ENCODE assay signal across 8 cellular contexts in genomic region chr2:180006236-180006635, GRCh38. TPM values are rescaled to one million over a fixed set of nuclear protein-coding genes. Genes with fewer than 3 reads are reported as not detected.
DNase-seq lines count a peak whose midpoint lies in the region; ATAC-seq and TF ChIP-seq lines count a peak whose summit lies in the region.

No MANE protein-coding gene starts in this region.

- intact Hi-C loops in esophagus squamous epithelium (cut with DNase I) (no loop called here), psoas muscle (cut with DNase I) (no loop called here)

- TF ChIP-seq POLR2A in esophagus squamous epithelium (IDR thresholded peaks at IDR 0.05), result no peak

- H3K9me2 ChIP-seq in GM23248 (ENCODE audit: insufficient read depth), result no peaks in the 10 kb centered on the region

- in situ Hi-C loops in GM23248 (cut with MboI), result no loop called here

- ATAC-seq in RWPE2 (ENCODE audit: low read depth) (no peak), psoas muscle (no peak), HG03025 (IDR thresholded peaks at IDR 0.05; ENCODE audit: low FRiP score, unreplicated experiment) (no peak)

- H3K4me1 ChIP-seq in GM23248 (ENCODE audit: insufficient read depth) (peaks cover 11% of the 10 kb centered on the region), RWPE2 (ENCODE audit: insufficient read depth, poor library complexity, severe bottlenecking) (peaks cover 11% of the 10 kb centered on the region), esophagus squamous epithelium (peaks cover 11 to 46% (median 13%) of the 10 kb centered on the region in 3 donors), psoas muscle (peaks cover 20% of the 10 kb centered on the region)

- no peaks in the 10 kb centered on the region for H3K9me3 ChIP-seq in GM23248 (ENCODE audit: low read depth)
- H3K9me3 ChIP-seq in RWPE2 (ENCODE audit: severe bottlenecking), result no peaks in the 10 kb centered on the region
- H3K9me3 ChIP-seq in esophagus squamous epithelium, result no peaks in the 10 kb centered on the region
- no peaks in the 10 kb centered on the region for H3K9me3 ChIP-seq in psoas muscle

- peak overlapping the region; percentile 84 for H3K4me3 ChIP-seq in GM23248
- H3K4me3 ChIP-seq in RWPE2 (ENCODE audit: severe bottlenecking), result peak overlapping the region; percentile 98
- H3K4me3 ChIP-seq in esophagus squamous epithelium, result peak overlapping the region; percentile 72 to 90 (median 81)
- peak overlapping the region; percentile 87 for H3K4me3 ChIP-seq in psoas muscle

- H3K27ac ChIP-seq in GM23248 (peak overlapping the region; percentile 82; the same call in 1 of the 2 replicates), RWPE2 (ENCODE audit: poor library complexity, severe bottlenecking) (peak overlapping the region; percentile 63), esophagus squamous epithelium (peak overlapping the region in 3 of 4 donors; percentile 92 to 96 (median 94)), psoas muscle (peak overlapping the region; percentile 98)

- peak; percentile 18 for DNase-seq in GM23248
- DNase-seq in RWPE2 (ENCODE audit: low spot score), result no peak
- DNase-seq in esophagus squamous epithelium (lab: John Stamatoyannopoulos, UW), result no peak
- no peak for DNase-seq in psoas muscle
- no peak for DNase-seq in putamen (ENCODE audit: low spot score)
- DNase-seq in NCI-H146 (lab: John Stamatoyannopoulos, UW), result no peak
- DNase-seq in NCI-H2081 (lab: John Stamatoyannopoulos, UW), result no peak

- H3K36me3 ChIP-seq in GM23248 (ENCODE audit: low read depth) (no peaks in the 10 kb centered on the region), RWPE2 (ENCODE audit: low read depth) (no peaks in the 10 kb centered on the region; the same call in 1 of the 2 replicates), esophagus squamous epithelium (no peaks in the 10 kb centered on the region), psoas muscle (ENCODE audit: insufficient read depth in 1 of 2, low read depth in 1 of 2) (no peaks in the 10 kb centered on the region)

- 0 out of 2 replicates have a peak, but pooled peaks cover 3% of the 10 kb centered on the region for H4K20me1 ChIP-seq in GM23248 (ENCODE audit: insufficient read depth)

- peak overlapping the region; percentile 84 for H2AFZ ChIP-seq in GM23248

- no peaks in the 10 kb centered on the region for H3F3A ChIP-seq in GM23248 (ENCODE audit: insufficient read depth)

- peaks cover 57% of the 10 kb centered on the region for H3K79me2 ChIP-seq in GM23248 (ENCODE audit: insufficient read depth)

- TF ChIP-seq CTCF in RWPE2 (IDR thresholded peaks at IDR 0.05; ENCODE audit: poor library complexity, severe bottlenecking), result no peak
- TF ChIP-seq CTCF in esophagus squamous epithelium (IDR thresholded peaks at IDR 0.05), result no peak
- no peak for TF ChIP-seq CTCF in psoas muscle (IDR thresholded peaks at IDR 0.05)

- peak overlapping the region; percentile 84 for H3K9ac ChIP-seq in GM23248

- H3K27me3 ChIP-seq in GM23248 (replicated peaks; ENCODE audit: insufficient read depth) (no peaks in the 10 kb centered on the region), RWPE2 (ENCODE audit: insufficient read depth, poor library complexity, severe bottlenecking) (no peaks in the 10 kb centered on the region), esophagus squamous epithelium (no peaks in the 10 kb centered on the region), psoas muscle (ENCODE audit: insufficient read depth in 3 of 3, low read length in 2 of 3) (no peaks in the 10 kb centered on the region)

- H3K4me2 ChIP-seq in GM23248 (ENCODE audit: unreplicated experiment), result peak overlapping the region; percentile 98

- 1 to 2% methylated on average over 7 of the region's 7 CpGs for whole genome bisulfite sequencing in GM23248 (ENCODE audit: low coverage in 1 of 2, low lambda C conversion rate in 2 of 2, missing lambda C conversion rate in 2 of 2), 2 experiments
- WGBS in esophagus squamous epithelium, 2 donors, result 8 to 11% methylated on average over 7 of the region's 7 CpGs
- WGBS in psoas muscle, 3 donors, result 5 to 7% (median 6%) methylated on average over 7 of the region's 7 CpGs

RNA-seq across cellular contexts. Expression of gene CWC22, which starts 0.9 kb away (rescaled TPM):
- total RNA-seq in GM23248 (2014; rRNA removed; shearing (Covaris generic)), result 12.4 and 17.3 TPM in 2 replicates
- polyA plus RNA-seq in GM23248 (2016; fragmentation: Nextera tagmentation; extraction: Ambion mirVana), result 21.0 and 21.6 TPM in 2 replicates
- total RNA-seq in esophagus squamous epithelium, result 10 to 100 TPM; 11.2 to 24.4 (median 17.7) TPM
- 10 to 100 TPM; 11.4 to 19.0 (median 15.9) TPM for total RNA-seq in psoas muscle
- 10 to 100 TPM; 10.2 to 21.7 (median 18.9) TPM for polyA plus RNA-seq in psoas muscle
